Comparison of ENCODE assay signal across 9 cellular contexts in the genomic region with DNA sequence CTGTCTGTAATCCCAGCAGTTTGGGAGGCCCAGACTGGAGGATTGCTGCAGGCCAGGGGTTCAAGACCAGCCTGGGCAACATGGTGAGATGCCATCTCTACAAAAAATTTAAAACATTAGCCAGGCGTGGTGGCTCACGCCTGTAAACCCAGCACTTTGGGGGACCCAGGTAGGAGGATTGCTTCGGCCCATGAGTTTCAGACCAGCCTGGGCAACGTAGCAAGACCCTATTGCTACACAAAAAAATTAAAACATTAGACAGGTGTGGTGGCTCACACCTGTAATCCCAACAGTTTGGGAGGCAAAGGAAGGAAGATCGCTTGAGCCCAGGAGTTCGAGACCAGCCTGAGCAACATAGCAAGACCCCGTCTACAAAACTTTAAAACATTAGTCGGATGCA. TPM values are rescaled to one million over a fixed set of nuclear protein-coding genes. Genes with fewer than 3 reads are reported as not detected.
DNase-seq lines count a peak whose midpoint lies in the region; ATAC-seq and TF ChIP-seq lines count a peak whose summit lies in the region.
"Had no signal": no experiment of that assay in that cellular context is flagged by ENCODE, and none has a peak within 500 bp of the region (broad histone marks: within the 10 kb centered on the region; RNA-seq: fewer than 3 reads in every experiment).

No MANE protein-coding gene starts in this region.

- H3K4me3 ChIP-seq in GM12865 (ENCODE audit: low read depth, low read length), result peak overlapping the region; percentile 78

- peaks cover 9% of the 10 kb centered on the region for H3K4me1 ChIP-seq in foreskin keratinocyte

- H3K27ac ChIP-seq in VCaP, result peak overlapping the region; percentile 83
- peak overlapping the region; percentile 84 for H3K27ac ChIP-seq in foreskin keratinocyte

- no peak for ATAC-seq in foreskin keratinocyte
- no peak for ATAC-seq in sciatic nerve
- ATAC-seq in GM21515 (IDR thresholded peaks at IDR 0.05; ENCODE audit: unreplicated experiment), result no peak

- DNase-seq in GM12865 (ENCODE audit: low read depth) (no peak), foreskin keratinocyte (no peak), sciatic nerve (ENCODE audit: low spot score) (peak; percentile 33), middle frontal gyrus (ENCODE audit: extremely low spot score, low spot score) (no peak), hippocampal formation (lab: John Stamatoyannopoulos, UW) (no peak)
- no peak for DNase-seq in stimulated activated CD4-positive, alpha-beta T cell treated with anti-CD3 and anti-CD28 coated beads, Interleukin-2, amount 100 ng/mL, for 48 hours
- DNase-seq: stimulated activated CD4-positive, alpha-beta T cell treated with anti-CD3 and anti-CD28 coated beads, Interleukin-4, amount 100 ng/mL, for 4 hours had no signal

- intact Hi-C loops in sciatic nerve (cut with DNase I), result no loop called here

- TF ChIP-seq CTCF in GM12865 (IDR thresholded peaks at IDR 0.05; ENCODE audit: insufficient read depth, low read depth, low read length, missing control alignments) (no peak), VCaP (conservative IDR thresholded peaks at IDR 0.05) (no peak), foreskin keratinocyte (conservative IDR thresholded peaks at IDR 0.05) (no peak)

- H3K27me3 ChIP-seq in foreskin keratinocyte, result no peaks in the 10 kb centered on the region

RNA-seq across cellular contexts. Expression of a gene that starts 1.3 kb away (rescaled TPM):
- 18.8 and 22.2 TPM in 2 replicates for total RNA-seq in foreskin keratinocyte
- 26.5 and 29.4 TPM in 2 replicates for polyA plus RNA-seq in foreskin keratinocyte
- 26.7 TPM for total RNA-seq in sciatic nerve

RNA-seq across cellular contexts. Expression of a gene that starts 1.3 kb away (rescaled TPM):
- total RNA-seq in foreskin keratinocyte (23.1 and 25.3 TPM in 2 replicates), sciatic nerve (34.6 TPM)
- 11.5 and 14.3 TPM in 2 replicates for polyA plus RNA-seq in foreskin keratinocyte
